8 cellular contexts compared by ENCODE assay signal in the genomic region with DNA sequence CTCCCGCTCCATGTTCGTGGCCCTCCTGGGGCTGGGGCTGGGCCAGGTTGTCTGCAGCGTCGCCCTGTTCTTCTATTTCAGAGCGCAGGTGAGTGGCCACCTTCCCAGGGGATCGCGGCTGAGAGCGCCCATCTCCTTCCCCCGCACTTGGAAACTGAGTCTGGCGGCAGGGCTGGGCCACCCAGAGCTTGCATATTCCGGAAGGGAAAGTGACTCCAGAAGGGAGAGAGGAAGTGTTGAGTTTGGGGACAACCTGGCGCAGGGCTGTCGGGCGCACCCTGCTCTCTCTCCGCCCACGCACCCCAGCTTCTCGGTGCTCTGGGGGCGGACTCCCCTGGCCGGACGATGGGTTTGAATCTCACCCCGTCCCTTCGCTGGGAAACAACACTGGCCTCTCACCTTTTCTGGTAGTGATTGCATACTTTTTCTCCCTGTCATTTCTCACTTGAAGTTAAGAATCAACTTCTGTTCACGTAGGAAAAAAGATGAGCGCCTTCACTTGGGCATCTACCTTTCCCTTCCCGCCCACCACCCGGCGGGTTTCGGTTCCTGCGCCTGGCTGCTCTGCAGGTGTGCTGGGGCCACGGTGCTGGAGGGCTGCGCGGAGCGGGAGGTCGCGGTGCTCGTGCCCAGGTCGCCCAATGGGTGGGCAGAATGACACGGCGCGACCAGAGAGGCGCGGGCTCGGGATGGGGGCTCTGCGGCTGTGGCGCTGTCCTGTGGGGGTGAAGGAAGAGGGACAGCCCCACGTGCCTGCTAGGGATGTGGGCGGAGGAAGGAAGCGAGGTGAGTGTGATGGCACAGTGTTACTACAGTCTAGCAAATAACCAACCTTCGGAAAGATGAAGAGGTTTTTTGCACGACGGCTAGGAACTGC. TPM values are rescaled to one million over a fixed set of nuclear protein-coding genes. Genes with fewer than 3 reads are reported as not detected.
DNase-seq lines count a peak whose midpoint lies in the region; ATAC-seq, FAIRE-seq and TF ChIP-seq lines count a peak whose summit lies in the region.

No MANE protein-coding gene starts in this region.

- H3K27me3 ChIP-seq in heart right ventricle: peaks cover 9 to 81% (median 70%) of the 10 kb centered on the region in 7 donors

- H3K4me3 ChIP-seq in heart right ventricle: peak overlapping the region in 8 of 10 donors; percentile 17 to 43 (median 30)

- peaks cover 37% of the 10 kb centered on the region for H3K27me3 Mint-ChIP-seq in activated T-helper 17 cell treated with anti-CD3 and anti-CD28 coated beads, Interleukin-2, amount 50 U/mL, for 72 hours

- no peaks in the 10 kb centered on the region for H3K36me3 ChIP-seq in heart right ventricle

- H3K4me3 Mint-ChIP-seq in activated T-helper 17 cell treated with anti-CD3 and anti-CD28 coated beads, Interleukin-2, amount 50 U/mL, for 72 hours: peak overlapping the region; percentile 79

- H3K27ac Mint-ChIP-seq in activated T-helper 17 cell treated with anti-CD3 and anti-CD28 coated beads, Interleukin-2, amount 50 U/mL, for 72 hours: no peak overlapping the region

- TF ChIP-seq CTCF in heart right ventricle (IDR thresholded peaks at IDR 0.05): no peak

- peaks cover 0 to 18% (median 5%) of the 10 kb centered on the region in 9 donors for H3K4me1 ChIP-seq in heart right ventricle

- peaks cover 0 to 4% (median 0%) of the 10 kb centered on the region in 11 donors for H3K9me3 ChIP-seq in heart right ventricle

- H3K9me3 Mint-ChIP-seq in activated T-helper 17 cell treated with anti-CD3 and anti-CD28 coated beads, Interleukin-2, amount 50 U/mL, for 72 hours: peaks cover 4% of the 10 kb centered on the region

- DNase-seq in heart right ventricle (no peak), cardiac septum (ENCODE audit: low spot score) (no peak), islet precursor cell (peak; percentile 57), 8988T (no peak), H54 (ENCODE audit: insufficient read length, low spot score) (no peak)
- DNase-seq in stimulated activated CD4-positive, alpha-beta T cell treated with anti-CD3 and anti-CD28 coated beads, TNF-alpha, amount 100 ng/mL, for 48 hours (ENCODE audit: low read depth in 3 of 3): peak; percentile 26 to 68 (median 58)

- ATAC-seq in heart right ventricle (no peak), HG03460 (IDR thresholded peaks at IDR 0.05; ENCODE audit: unreplicated experiment) (peak; percentile 69)
- ATAC-seq in activated T-helper 17 cell treated with anti-CD3 and anti-CD28 coated beads, Interleukin-2, amount 50 U/mL, for 72 hours (replicated peaks): peak; percentile 85

- intact Hi-C loops in heart right ventricle (cut with DNase I): no loop called here
- intact Hi-C loops in cardiac septum (cut with DNase I): no loop called here

- no peak overlapping the region for H3K27ac ChIP-seq in heart right ventricle

- H3K36me3 Mint-ChIP-seq in activated T-helper 17 cell treated with anti-CD3 and anti-CD28 coated beads, Interleukin-2, amount 50 U/mL, for 72 hours (ENCODE audit: low read depth): no peaks in the 10 kb centered on the region

- peaks cover 9% of the 10 kb centered on the region for H3K4me1 Mint-ChIP-seq in activated T-helper 17 cell treated with anti-CD3 and anti-CD28 coated beads, Interleukin-2, amount 50 U/mL, for 72 hours

- FAIRE-seq in H54 (lab: Jason Lieb, UNC): no peak

- WGBS in heart right ventricle, 2 donors: 1 to 2% methylated on average over 51 of the region's 51 CpGs

- no peak for TF ChIP-seq POLR2A in H54 (IDR thresholded peaks at IDR 0.05; ENCODE audit: low read depth, low read length)

RNA-seq across cellular contexts. Expression of a gene that starts 0.7 kb away (rescaled TPM):
- not detected for total RNA-seq in heart right ventricle
- not detected for polyA plus RNA-seq in heart right ventricle
- total RNA-seq in cardiac septum: not detected
- total RNA-seq in activated T-helper 17 cell treated with anti-CD3 and anti-CD28 coated beads, Interleukin-2, amount 50 U/mL, for 72 hours: 1 to 10 TPM in 1 of 2 donors, under 1 TPM in 1; 0.11 to 1.6 TPM

Comparison
In these comparisons a context has a peak if more than half of its experiments do, and no peak if none do; other contexts are left out.
1. ATAC-seq: peak in HG03460 (single experiment) and activated T-helper 17 cell treated with anti-CD3 and anti-CD28 coated beads, Interleukin-2, amount 50 U/mL, for 72 hours (single experiment); none in heart right ventricle (0 of 8).
2. DNase-seq: peak in islet precursor cell (single experiment) and stimulated activated CD4-positive, alpha-beta T cell treated with anti-CD3 and anti-CD28 coated beads, TNF-alpha, amount 100 ng/mL, for 48 hours (3 of 3); none in heart right ventricle (0 of 2), cardiac septum (single experiment), 8988T (single experiment) and H54 (single experiment).